ENCODE assay signal across 30 cellular contexts in the genomic region with DNA sequence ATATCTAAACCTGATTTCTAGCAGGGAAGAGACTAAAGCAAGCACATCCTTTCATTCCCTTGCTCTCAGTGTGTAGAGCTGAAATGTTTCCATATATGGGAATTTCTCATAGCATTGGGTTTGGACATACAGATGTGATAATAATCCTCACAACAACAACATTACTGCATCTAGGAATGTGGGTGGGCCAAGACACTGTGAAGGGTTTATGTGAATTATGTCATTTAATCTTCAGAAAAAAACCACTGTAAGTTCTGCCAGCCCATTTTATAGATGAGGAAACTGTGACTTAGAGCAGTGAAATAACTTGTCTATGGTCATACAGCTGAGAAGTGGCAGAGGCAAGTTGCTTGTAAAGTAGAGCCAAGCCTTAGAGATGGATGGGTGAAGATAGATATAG. TPM values are rescaled to one million over a fixed set of nuclear protein-coding genes. Genes with fewer than 3 reads are reported as not detected.
"Had no signal": no experiment of that assay in that cellular context is flagged by ENCODE, and none has a peak within 500 bp of the region (broad histone marks: within the 10 kb centered on the region; RNA-seq: fewer than 3 reads in every experiment).

No MANE protein-coding gene starts in this region.

- H3K9me3 ChIP-seq: heart right ventricle, left ventricle myocardium inferior, lower lobe of right lung, ovary, psoas muscle, spleen, thoracic aorta, tibial nerve, upper lobe of left lung had no signal

- FAIRE-seq: urothelium cell line had no signal

- ATAC-seq: esophagus mucosa; heart right ventricle; left colon; lower lobe of right lung; naive thymus-derived CD8-positive, alpha-beta T cell; psoas muscle; right cardiac atrium; stimulated activated memory B cell treated with anti-CD40 and anti-IgM and Interleukin-4, amounts not matched to agents 10 μg/mL and 1 μg/mL and 100 μg/mL, for 72 hours had no signal

- H3K4me1 ChIP-seq: left ventricle myocardium inferior, lower lobe of right lung, psoas muscle, spleen, upper lobe of left lung had no signal

- H3K27me3 ChIP-seq: heart right ventricle, ovary, spleen, tibial nerve, upper lobe of left lung had no signal

- H3K36me3 ChIP-seq: lower lobe of right lung, ovary had no signal

- H3K27ac ChIP-seq: epithelial cell of prostate, heart right ventricle, left ventricle myocardium inferior, lower lobe of right lung, ovary, psoas muscle, skin epidermis, spleen, thoracic aorta, tibial nerve, upper lobe of left lung had no signal

- H3K4me3 ChIP-seq: heart right ventricle, left ventricle myocardium inferior, lower lobe of right lung, ovary, psoas muscle, skin epidermis, spleen, thoracic aorta, tibial nerve, upper lobe of left lung had no signal

- DNase-seq: cortex of kidney; effector CD4-positive, alpha-beta T cell; endodermal cell; foreskin melanocyte; glutamatergic neuron; heart right ventricle; hippocampal formation; islet precursor cell; kidney glomerular epithelial cell; left colon; left ventricle myocardium inferior; lower lobe of right lung; naive thymus-derived CD8-positive, alpha-beta T cell; nephron progenitor cell; occipital lobe; ovary; posterior cingulate gyrus; psoas muscle; right cardiac atrium; spleen; stimulated activated CD4-positive, alpha-beta T cell treated with anti-CD3 and anti-CD28 coated beads, Interleukin-4, amount 100 ng/mL, for 4 hours; upper lobe of left lung had no signal

RNA-seq across cellular contexts. Expression of a gene that starts 5.2 kb away (rescaled TPM):
- total RNA-seq: endodermal cell, esophagus mucosa, psoas muscle, right cardiac atrium, thoracic aorta, tibial nerve had no signal
- polyA plus RNA-seq: naive thymus-derived CD8-positive, alpha-beta T cell had no signal

RNA-seq across cellular contexts. Expression of a gene that starts 22.0 kb away (rescaled TPM):
- total RNA-seq: endodermal cell, renal cortical epithelial cell had no signal

RNA-seq across cellular contexts. Expression of a gene that starts 29.6 kb away (rescaled TPM):
- total RNA-seq: endodermal cell had no signal
